1 cellular context compared by ENCODE assay signal in genomic region chr6:33993091-33993490, GRCh38.
TF ChIP-seq lines count a peak whose summit lies in the region.

No MANE protein-coding gene starts in this region.

TF ChIP-seq in H1, 55 proteins besides CTCF, POLR2A, EP300 and RAD21 (continued from another document):
- TF ChIP-seq BACH1 (IDR thresholded peaks at IDR 0.05; ENCODE audit: low read length) (no peak), SAP30 (IDR thresholded peaks at IDR 0.05; ENCODE audit: insufficient read depth, insufficient replicate concordance, low read length) (no peak), POU5F1 (IDR thresholded peaks at IDR 0.05; ENCODE audit: low read depth, low read length) (no peak), YY1 (IDR thresholded peaks at IDR 0.05; ENCODE audit: low read depth, low read length) (no peak), USF2 (IDR thresholded peaks at IDR 0.05; ENCODE audit: low read length) (no peak), PHF8 (conservative IDR thresholded peaks at IDR 0.05; ENCODE audit: low read depth, low read length) (no peak), ZNF274 (IDR thresholded peaks at IDR 0.05; ENCODE audit: borderline replicate concordance, extremely low read depth, low read length) (no peak)
